1 cellular context compared by ENCODE assay signal in the genomic region with DNA sequence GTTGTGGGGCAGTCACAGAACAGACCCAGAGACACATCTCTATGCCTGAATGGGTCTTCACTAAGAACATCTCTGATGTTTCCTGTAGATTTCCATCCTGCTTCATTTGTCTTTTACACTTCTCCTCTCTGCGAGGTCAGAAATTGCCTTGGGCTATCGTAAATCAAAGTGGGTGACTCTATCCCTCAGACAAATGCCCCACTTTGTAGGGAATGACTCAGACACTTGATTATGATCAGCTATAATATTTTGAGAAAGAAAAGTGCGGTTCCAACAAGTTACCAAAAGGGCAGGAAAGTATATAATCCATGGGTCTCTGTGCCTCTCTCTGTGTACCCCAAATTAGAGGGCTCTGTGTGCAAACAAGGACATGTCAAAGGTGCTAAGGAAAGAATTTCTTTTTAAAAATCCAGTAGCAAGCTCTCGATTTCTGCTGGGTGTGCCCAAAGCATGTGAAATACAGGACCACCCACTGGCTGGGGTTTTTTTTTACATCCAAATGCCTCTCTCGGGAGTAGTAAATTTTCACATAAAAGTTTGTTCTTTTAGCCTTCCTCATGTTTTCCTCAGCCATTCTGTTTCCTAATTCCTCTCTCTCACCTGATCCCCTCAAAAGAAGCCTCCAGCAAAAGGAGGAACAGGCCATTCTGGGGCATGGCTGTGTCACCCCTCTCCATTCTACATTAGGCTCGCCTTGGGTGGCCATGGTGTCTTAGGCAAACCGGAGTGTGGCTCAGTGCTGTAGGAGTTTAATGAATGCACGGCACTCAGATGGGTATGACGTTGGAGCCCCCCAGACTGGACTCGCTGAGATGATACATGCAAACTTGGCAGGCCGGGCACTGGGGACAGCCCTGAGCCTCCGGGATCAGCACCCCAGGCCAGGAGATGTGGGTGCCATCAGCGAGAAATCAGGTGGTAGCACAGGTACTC.
TF ChIP-seq lines count a peak whose summit lies in the region.

No MANE protein-coding gene starts in this region.

TF ChIP-seq in HEK293, 187 proteins besides CTCF, POLR2A, EP300 and RAD21 (continued from another document and continues in another):
- TF ChIP-seq, protein P1, sequence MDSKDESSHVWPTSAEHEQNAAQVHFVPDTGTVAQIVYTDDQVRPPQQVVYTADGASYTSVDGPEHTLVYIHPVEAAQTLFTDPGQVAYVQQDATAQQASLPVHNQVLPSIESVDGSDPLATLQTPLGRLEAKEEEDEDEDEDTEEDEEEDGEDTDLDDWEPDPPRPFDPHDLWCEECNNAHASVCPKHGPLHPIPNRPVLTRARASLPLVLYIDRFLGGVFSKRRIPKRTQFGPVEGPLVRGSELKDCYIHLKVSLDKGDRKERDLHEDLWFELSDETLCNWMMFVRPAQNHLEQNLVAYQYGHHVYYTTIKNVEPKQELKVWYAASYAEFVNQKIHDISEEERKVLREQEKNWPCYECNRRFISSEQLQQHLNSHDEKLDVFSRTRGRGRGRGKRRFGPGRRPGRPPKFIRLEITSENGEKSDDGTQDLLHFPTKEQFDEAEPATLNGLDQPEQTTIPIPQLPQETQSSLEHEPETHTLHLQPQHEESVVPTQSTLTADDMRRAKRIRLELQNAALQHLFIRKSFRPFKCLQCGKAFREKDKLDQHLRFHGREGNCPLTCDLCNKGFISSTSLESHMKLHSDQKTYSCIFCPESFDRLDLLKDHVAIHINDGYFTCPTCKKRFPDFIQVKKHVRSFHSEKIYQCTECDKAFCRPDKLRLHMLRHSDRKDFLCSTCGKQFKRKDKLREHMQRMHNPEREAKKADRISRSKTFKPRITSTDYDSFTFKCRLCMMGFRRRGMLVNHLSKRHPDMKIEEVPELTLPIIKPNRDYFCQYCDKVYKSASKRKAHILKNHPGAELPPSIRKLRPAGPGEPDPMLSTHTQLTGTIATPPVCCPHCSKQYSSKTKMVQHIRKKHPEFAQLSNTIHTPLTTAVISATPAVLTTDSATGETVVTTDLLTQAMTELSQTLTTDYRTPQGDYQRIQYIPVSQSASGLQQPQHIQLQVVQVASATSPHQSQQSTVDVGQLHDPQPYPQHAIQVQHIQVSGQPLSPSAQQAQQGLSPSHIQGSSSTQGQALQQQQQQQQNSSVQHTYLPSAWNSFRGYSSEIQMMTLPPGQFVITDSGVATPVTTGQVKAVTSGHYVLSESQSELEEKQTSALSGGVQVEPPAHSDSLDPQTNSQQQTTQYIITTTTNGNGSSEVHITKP (tag by site-specific recombination; IDR thresholded peaks at IDR 0.05), result peak; percentile 97
- TF ChIP-seq ZBTB1 (tag by site-specific recombination; IDR thresholded peaks at IDR 0.05) (0 out of 2 replicates have a peak, but pooled peaks have one; percentile 49), ZBTB6 (tag by site-specific recombination; IDR thresholded peaks at IDR 0.05) (no peak), BCL11B (tag by site-specific recombination; IDR thresholded peaks at IDR 0.05; ENCODE audit: low read depth) (no peak), KLF16 (tag by site-specific recombination; IDR thresholded peaks at IDR 0.05) (no peak), IKZF3 (tag by site-specific recombination; IDR thresholded peaks at IDR 0.05) (peak; percentile 57; the same call in 1 of the 2 replicates), ZNF785 (tag by site-specific recombination; IDR thresholded peaks at IDR 0.05) (no peak), ZBTB20 (tag by site-specific recombination; IDR thresholded peaks at IDR 0.05) (no peak), SETDB1 (IDR thresholded peaks at IDR 0.05; ENCODE audit: insufficient read length, low read length) (no peak), ZNF626 (tag by site-specific recombination; IDR thresholded peaks at IDR 0.05) (no peak), ZNF561 (tag by site-specific recombination; IDR thresholded peaks at IDR 0.05; ENCODE audit: borderline replicate concordance) (peak; percentile 74), ZNF18 (tag by site-specific recombination; IDR thresholded peaks at IDR 0.05) (no peak), ZNF112 (tag by site-specific recombination; IDR thresholded peaks at IDR 0.05) (no peak), ZNF423 (tag by site-specific recombination; IDR thresholded peaks at IDR 0.05) (peak; percentile 65; the same call in 1 of the 2 replicates), PATZ1 (tag by site-specific recombination; IDR thresholded peaks at IDR 0.05) (peak; percentile 48; the same call in 1 of the 2 replicates), ZNF654 (tag by site-specific recombination; IDR thresholded peaks at IDR 0.05; ENCODE audit: low read depth) (no peak), ZNF768 (tag by site-specific recombination; IDR thresholded peaks at IDR 0.05) (no peak), YY1 (tag by site-specific recombination; IDR thresholded peaks at IDR 0.05) (no peak), TRIM28 (IDR thresholded peaks at IDR 0.05; ENCODE audit: borderline replicate concordance, low read length) (peak; percentile 69; the same call in 1 of the 2 replicates), MZF1 (tag by site-specific recombination; IDR thresholded peaks at IDR 0.05; ENCODE audit: borderline replicate concordance) (peak; percentile 31; the same call in 1 of the 2 replicates), OSR2 (tag by site-specific recombination; IDR thresholded peaks at IDR 0.05) (peak; percentile 79), SP2 (tag by site-specific recombination; IDR thresholded peaks at IDR 0.05) (peak; percentile 25; the same call in 1 of the 2 replicates), ZNF140 (tag by site-specific recombination; IDR thresholded peaks at IDR 0.05) (no peak), ZNF174 (tag by site-specific recombination; IDR thresholded peaks at IDR 0.05) (no peak), ZFP69B (tag by site-specific recombination; IDR thresholded peaks at IDR 0.05) (peak; percentile 17; the same call in 1 of the 2 replicates), PRDM6 (tag by site-specific recombination; IDR thresholded peaks at IDR 0.05) (peak; percentile 89), BCL11A (tag by site-specific recombination; IDR thresholded peaks at IDR 0.05; ENCODE audit: low read depth) (peak; percentile 79; the same call in 1 of the 2 replicates), ZNF560 (tag by site-specific recombination; IDR thresholded peaks at IDR 0.05; ENCODE audit: borderline replicate concordance) (no peak), KLF10 (tag by site-specific recombination; IDR thresholded peaks at IDR 0.05) (peak; percentile 78)
- TF ChIP-seq, protein P2, sequence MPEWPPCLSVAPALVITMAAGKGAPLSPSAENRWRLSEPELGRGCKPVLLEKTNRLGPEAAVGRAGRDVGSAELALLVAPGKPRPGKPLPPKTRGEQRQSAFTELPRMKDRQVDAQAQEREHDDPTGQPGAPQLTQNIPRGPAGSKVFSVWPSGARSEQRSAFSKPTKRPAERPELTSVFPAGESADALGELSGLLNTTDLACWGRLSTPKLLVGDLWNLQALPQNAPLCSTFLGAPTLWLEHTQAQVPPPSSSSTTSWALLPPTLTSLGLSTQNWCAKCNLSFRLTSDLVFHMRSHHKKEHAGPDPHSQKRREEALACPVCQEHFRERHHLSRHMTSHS (tag by site-specific recombination; IDR thresholded peaks at IDR 0.05), result no peak
- TF ChIP-seq, protein P3, sequence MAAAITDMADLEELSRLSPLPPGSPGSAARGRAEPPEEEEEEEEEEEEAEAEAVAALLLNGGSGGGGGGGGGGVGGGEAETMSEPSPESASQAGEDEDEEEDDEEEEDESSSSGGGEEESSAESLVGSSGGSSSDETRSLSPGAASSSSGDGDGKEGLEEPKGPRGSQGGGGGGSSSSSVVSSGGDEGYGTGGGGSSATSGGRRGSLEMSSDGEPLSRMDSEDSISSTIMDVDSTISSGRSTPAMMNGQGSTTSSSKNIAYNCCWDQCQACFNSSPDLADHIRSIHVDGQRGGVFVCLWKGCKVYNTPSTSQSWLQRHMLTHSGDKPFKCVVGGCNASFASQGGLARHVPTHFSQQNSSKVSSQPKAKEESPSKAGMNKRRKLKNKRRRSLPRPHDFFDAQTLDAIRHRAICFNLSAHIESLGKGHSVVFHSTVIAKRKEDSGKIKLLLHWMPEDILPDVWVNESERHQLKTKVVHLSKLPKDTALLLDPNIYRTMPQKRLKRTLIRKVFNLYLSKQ (tag by site-specific recombination; IDR thresholded peaks at IDR 0.05; ENCODE audit: borderline replicate concordance), result no peak
- TF ChIP-seq, protein P4, sequence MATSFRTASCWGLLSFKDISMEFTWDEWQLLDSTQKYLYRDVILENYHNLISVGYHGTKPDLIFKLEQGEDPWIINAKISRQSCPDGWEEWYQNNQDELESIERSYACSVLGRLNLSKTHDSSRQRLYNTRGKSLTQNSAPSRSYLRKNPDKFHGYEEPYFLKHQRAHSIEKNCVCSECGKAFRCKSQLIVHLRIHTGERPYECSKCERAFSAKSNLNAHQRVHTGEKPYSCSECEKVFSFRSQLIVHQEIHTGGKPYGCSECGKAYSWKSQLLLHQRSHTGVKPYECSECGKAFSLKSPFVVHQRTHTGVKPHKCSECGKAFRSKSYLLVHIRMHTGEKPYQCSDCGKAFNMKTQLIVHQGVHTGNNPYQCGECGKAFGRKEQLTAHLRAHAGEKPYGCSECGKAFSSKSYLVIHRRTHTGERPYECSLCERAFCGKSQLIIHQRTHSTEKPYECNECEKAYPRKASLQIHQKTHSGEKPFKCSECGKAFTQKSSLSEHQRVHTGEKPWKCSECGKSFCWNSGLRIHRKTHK (tag by site-specific recombination; IDR thresholded peaks at IDR 0.05), result no peak
- TF ChIP-seq, protein P5, sequence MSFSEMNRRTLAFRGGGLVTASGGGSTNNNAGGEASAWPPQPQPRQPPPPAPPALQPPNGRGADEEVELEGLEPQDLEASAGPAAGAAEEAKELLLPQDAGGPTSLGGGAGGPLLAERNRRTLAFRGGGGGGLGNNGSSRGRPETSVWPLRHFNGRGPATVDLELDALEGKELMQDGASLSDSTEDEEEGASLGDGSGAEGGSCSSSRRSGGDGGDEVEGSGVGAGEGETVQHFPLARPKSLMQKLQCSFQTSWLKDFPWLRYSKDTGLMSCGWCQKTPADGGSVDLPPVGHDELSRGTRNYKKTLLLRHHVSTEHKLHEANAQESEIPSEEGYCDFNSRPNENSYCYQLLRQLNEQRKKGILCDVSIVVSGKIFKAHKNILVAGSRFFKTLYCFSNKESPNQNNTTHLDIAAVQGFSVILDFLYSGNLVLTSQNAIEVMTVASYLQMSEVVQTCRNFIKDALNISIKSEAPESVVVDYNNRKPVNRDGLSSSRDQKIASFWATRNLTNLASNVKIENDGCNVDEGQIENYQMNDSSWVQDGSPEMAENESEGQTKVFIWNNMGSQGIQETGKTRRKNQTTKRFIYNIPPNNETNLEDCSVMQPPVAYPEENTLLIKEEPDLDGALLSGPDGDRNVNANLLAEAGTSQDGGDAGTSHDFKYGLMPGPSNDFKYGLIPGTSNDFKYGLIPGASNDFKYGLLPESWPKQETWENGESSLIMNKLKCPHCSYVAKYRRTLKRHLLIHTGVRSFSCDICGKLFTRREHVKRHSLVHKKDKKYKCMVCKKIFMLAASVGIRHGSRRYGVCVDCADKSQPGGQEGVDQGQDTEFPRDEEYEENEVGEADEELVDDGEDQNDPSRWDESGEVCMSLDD (tag by site-specific recombination; IDR thresholded peaks at IDR 0.05), result no peak
